8 cellular contexts compared by ENCODE assay signal in genomic region chr7:157355784-157356511, GRCh38. TPM values are rescaled to one million over a fixed set of nuclear protein-coding genes. Genes with fewer than 3 reads are reported as not detected.
DNase-seq lines count a peak whose midpoint lies in the region; ATAC-seq and TF ChIP-seq lines count a peak whose summit lies in the region.

No MANE protein-coding gene starts in this region.

- H3K9me3 ChIP-seq in CD8-positive, alpha-beta T cell (ENCODE audit: low read length): no peaks in the 10 kb centered on the region
- H3K9me3 ChIP-seq in fibroblast of lung (ENCODE audit: control insufficient read depth, insufficient read depth, low read depth, low read length): no peaks in the 10 kb centered on the region
- no peaks in the 10 kb centered on the region for H3K9me3 ChIP-seq in neutrophil

- no peak overlapping the region for H3K4me3 ChIP-seq in CD8-positive, alpha-beta T cell (ENCODE audit: low read depth, low read length)
- no peak overlapping the region for H3K4me3 ChIP-seq in fibroblast of lung (replicated peaks in 1 of 4; ENCODE audit: control extremely low read depth in 1 of 4, insufficient read depth in 1 of 4, low read depth in 3 of 4, low read length in 4 of 4)
- no peak overlapping the region for H3K4me3 ChIP-seq in neutrophil (ENCODE audit: low read depth in 1 of 2, low read length in 1 of 2)

- H3K27me3 Mint-ChIP-seq in CD8-positive, alpha-beta T cell (ENCODE audit: low read depth): no peaks in the 10 kb centered on the region
- no peaks in the 10 kb centered on the region for H3K27me3 Mint-ChIP-seq in T-cell

- no peak for ATAC-seq in CD8-positive, alpha-beta T cell
- no peak for ATAC-seq in T-cell (replicated peaks in 1 of 4)
- ATAC-seq in HG02623 (IDR thresholded peaks at IDR 0.05; ENCODE audit: unreplicated experiment): no peak

- H3K4me1 Mint-ChIP-seq in CD8-positive, alpha-beta T cell (ENCODE audit: low read depth): peaks cover 81% of the 10 kb centered on the region
- H3K4me1 Mint-ChIP-seq in T-cell: peaks cover 76 to 81% (median 81%) of the 10 kb centered on the region in 3 donors

- peaks cover 28% of the 10 kb centered on the region for H3K36me3 ChIP-seq in CD8-positive, alpha-beta T cell (ENCODE audit: insufficient read depth, low read length)
- peaks cover 6% of the 10 kb centered on the region for H3K36me3 ChIP-seq in fibroblast of lung (ENCODE audit: control insufficient read depth, insufficient read depth, low read length)
- peaks cover 32% of the 10 kb centered on the region for H3K36me3 ChIP-seq in neutrophil

- H3K27ac Mint-ChIP-seq in CD8-positive, alpha-beta T cell: peak overlapping the region; percentile 49
- H3K27ac Mint-ChIP-seq in T-cell: peak overlapping the region; percentile 53 to 68

- no peak overlapping the region for H2AFZ ChIP-seq in fibroblast of lung (ENCODE audit: low read length)

- in situ Hi-C loops in KBM-7 (cut with MboI; ENCODE audit: low pct_unique_long_range_greater_than_20kb, low sequenced_read_pairs): no loop called here

- H4K20me1 ChIP-seq in fibroblast of lung (ENCODE audit: control insufficient read depth, extremely low read depth, insufficient read depth, low read length): peaks cover 10% of the 10 kb centered on the region

- no peak for TF ChIP-seq CTCF in CD8-positive, alpha-beta T cell (IDR thresholded peaks at IDR 0.05)
- TF ChIP-seq CTCF in fibroblast of lung (conservative IDR thresholded peaks at IDR 0.05 in 1 of 2, IDR thresholded peaks at IDR 0.05 in 1 of 2; ENCODE audit: low read depth in 1 of 2, low read length in 2 of 2): no peak
- TF ChIP-seq CTCF in neutrophil (IDR thresholded peaks at IDR 0.05): no peak

- peaks cover 63% of the 10 kb centered on the region for H3K4me1 ChIP-seq in CD8-positive, alpha-beta T cell (ENCODE audit: insufficient read depth, low read length)
- H3K4me1 ChIP-seq in fibroblast of lung (ENCODE audit: control insufficient read depth, extremely low read depth, insufficient read depth, low read length): peaks cover 14% of the 10 kb centered on the region
- H3K4me1 ChIP-seq in neutrophil (ENCODE audit: control insufficient read depth in 1 of 2, insufficient read depth in 1 of 2, low read depth in 1 of 2, low read length in 1 of 2): peaks cover 49 to 70% of the 10 kb centered on the region in 2 experiments

- H3K36me3 Mint-ChIP-seq in CD8-positive, alpha-beta T cell: peaks cover 55% of the 10 kb centered on the region
- H3K36me3 Mint-ChIP-seq in T-cell: peaks cover 27% of the 10 kb centered on the region

- intact Hi-C loops in CD8-positive, alpha-beta T cell (cut with DNase I, micrococcal nuclease): no loop called here

- H3K9me3 Mint-ChIP-seq in CD8-positive, alpha-beta T cell: no peaks in the 10 kb centered on the region
- no peaks in the 10 kb centered on the region for H3K9me3 Mint-ChIP-seq in T-cell

- no peak for DNase-seq in CD8-positive, alpha-beta T cell
- no peak for DNase-seq in T-cell
- DNase-seq in fibroblast of lung (ENCODE audit: low read depth in 2 of 2): peak; percentile 9 to 43
- no peak for DNase-seq in KBM-7
- no peak for DNase-seq in EL
- no peak for DNase-seq in COLO668 (lab: John Stamatoyannopoulos, UW; ENCODE audit: unreplicated experiment)

- H3K27ac ChIP-seq in CD8-positive, alpha-beta T cell (ENCODE audit: low read depth, low read length): no peak overlapping the region
- peak overlapping the region; percentile 4 for H3K27ac ChIP-seq in fibroblast of lung (ENCODE audit: insufficient read depth, low read length)
- H3K27ac ChIP-seq in neutrophil: peak overlapping the region; percentile 88

- peak overlapping the region; percentile 51 for H3K4me3 Mint-ChIP-seq in CD8-positive, alpha-beta T cell
- peak overlapping the region in 2 of 3 donors; percentile 28 to 37 for H3K4me3 Mint-ChIP-seq in T-cell

- H3K4me2 ChIP-seq in fibroblast of lung (ENCODE audit: extremely low read depth, insufficient read depth, low read length): peak overlapping the region; percentile 40

- H3K9ac ChIP-seq in fibroblast of lung (ENCODE audit: insufficient read depth, low read length): no peak overlapping the region

- POLR2A ChIA-PET in CD8-positive, alpha-beta T cell (lab: Charles Lee): no interaction called here
- POLR2A ChIA-PET in T-cell (lab: Charles Lee): no interaction called here

- H3K79me2 ChIP-seq in fibroblast of lung (ENCODE audit: control insufficient read depth, insufficient read depth, low read length): peaks cover 96% of the 10 kb centered on the region

- CTCF ChIA-PET in CD8-positive, alpha-beta T cell (lab: Charles Lee): interaction anchor here (1.2 to 1.7 kb wide), 3 partner anchors 17 to 106 kb away, joined by 3 to 5 read pairs (median 5); no protein-coding TSS in a partner anchor
- CTCF ChIA-PET in T-cell (lab: Charles Lee): interaction anchor here in 1 of 2 donors (1.3 kb wide), 1 partner anchor 31 kb away, joined by 3 read pairs; no protein-coding TSS in a partner anchor

- H3K27me3 ChIP-seq in CD8-positive, alpha-beta T cell (ENCODE audit: insufficient read depth, low read length): no peaks in the 10 kb centered on the region
- H3K27me3 ChIP-seq in fibroblast of lung (ENCODE audit: control insufficient read depth, insufficient read depth, low read length) (no peaks in the 10 kb centered on the region), neutrophil (no peaks in the 10 kb centered on the region)

RNA-seq across cellular contexts. Expression of gene DNAJB6, which starts 19.1 kb away (rescaled TPM):
- 100 to 1,000 TPM; 312 to 335 TPM for total RNA-seq in CD8-positive, alpha-beta T cell
- 100 to 1,000 TPM in 2 of 5 donors, 10 to 100 TPM in 3; 80.7 to 195 (median 89.1) TPM for total RNA-seq in T-cell
- 84.5 and 86.2 TPM in 2 replicates for total RNA-seq in fibroblast of lung
- polyA plus RNA-seq in fibroblast of lung: 98.7 and 117 TPM in 2 replicates
- polyA plus RNA-seq in fibroblast of lung (2012): 89.2 and 106 TPM in 2 replicates
- polyA minus RNA-seq in fibroblast of lung (ENCODE audit: low replicate concordance): 20.5 and 29.9 TPM in 2 replicates

Comparison
In these comparisons a context has a peak if more than half of its experiments do, and no peak if none do; other contexts are left out.
1. DNase-seq: peak in fibroblast of lung (2 of 2); none in CD8-positive, alpha-beta T cell (0 of 7), T-cell (0 of 34), KBM-7 (single experiment), EL (single experiment) and COLO668 (single experiment).